ENCODE assay signal across 1 cellular context in the genomic region with DNA sequence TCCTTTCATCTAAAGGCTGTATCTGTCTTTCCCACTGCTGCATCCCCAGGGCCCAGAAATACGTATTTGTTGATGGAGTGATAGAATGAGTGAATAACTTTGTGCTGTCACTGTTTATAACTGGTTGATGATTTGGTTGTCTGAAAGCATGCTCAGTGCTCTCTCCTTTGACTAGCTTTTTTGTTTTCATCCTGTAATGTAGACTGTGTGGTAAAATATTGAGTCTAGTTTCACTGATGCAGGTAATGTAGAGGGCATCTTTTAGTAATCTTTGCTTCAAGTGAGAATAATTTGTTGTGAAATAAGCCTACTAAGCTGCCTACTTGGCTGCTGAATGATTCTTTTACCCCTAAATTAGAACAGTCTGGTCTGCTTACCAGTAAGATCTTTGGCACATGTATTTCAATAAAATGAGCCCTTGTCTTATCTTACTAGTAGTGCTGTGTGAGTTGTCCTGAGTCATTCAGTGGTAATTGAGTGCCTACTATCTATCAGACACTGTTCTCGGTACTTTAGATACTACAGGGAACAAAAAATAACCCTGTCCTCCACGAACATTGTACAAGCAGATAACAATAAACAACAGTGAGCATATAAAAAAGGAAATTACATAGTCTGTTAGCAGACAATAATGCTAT.
A peak's percentile ranks its signal among the peaks of the same experiment; 100 is the strongest.
TF ChIP-seq lines count a peak whose summit lies in the region.

No MANE protein-coding gene starts in this region.

TF ChIP-seq in K562, 482 proteins besides CTCF, POLR2A, EP300 and RAD21 (continued from another document):
- peak; percentile 19 for TF ChIP-seq HMGN3 (IDR thresholded peaks at IDR 0.05; ENCODE audit: borderline replicate concordance, extremely low read depth, insufficient read length, low read depth, low read length)
- TF ChIP-seq XRCC4 (IDR thresholded peaks at IDR 0.05; ENCODE audit: extremely low read depth, insufficient read depth, insufficient read length): no peak
- peak; percentile 67 for TF ChIP-seq HDAC3 (IDR thresholded peaks at IDR 0.05; ENCODE audit: borderline replicate concordance, partially characterized antibody)
- no peak for TF ChIP-seq CGGBP1 (CRISPR knock-in tag; IDR thresholded peaks at IDR 0.05)
- TF ChIP-seq ILF3 (IDR thresholded peaks at IDR 0.05; ENCODE audit: borderline replicate concordance): no peak
- TF ChIP-seq CXXC5 (CRISPR knock-in tag; IDR thresholded peaks at IDR 0.05): 0 out of 2 replicates have a peak, but pooled peaks have one; percentile 38
- TF ChIP-seq POLR2AphosphoS5 (IDR thresholded peaks at IDR 0.05; ENCODE audit: control insufficient read depth, insufficient read depth, low read depth, low read length): peak; percentile 80; the same call in 1 of the 2 replicates
- peak; percentile 77 for TF ChIP-seq NFIC (IDR thresholded peaks at IDR 0.05)
- peak in 1 of 2 experiments; percentile 25; a peak in 1 of 4 replicates for TF ChIP-seq ETV6 (IDR thresholded peaks at IDR 0.05; ENCODE audit: borderline replicate concordance in 1 of 2, low read depth in 2 of 2, low read length in 1 of 2)
- no peak for TF ChIP-seq ETV6 (CRISPR knock-in tag; IDR thresholded peaks at IDR 0.05; ENCODE audit: borderline replicate concordance)
- TF ChIP-seq, protein P1, sequence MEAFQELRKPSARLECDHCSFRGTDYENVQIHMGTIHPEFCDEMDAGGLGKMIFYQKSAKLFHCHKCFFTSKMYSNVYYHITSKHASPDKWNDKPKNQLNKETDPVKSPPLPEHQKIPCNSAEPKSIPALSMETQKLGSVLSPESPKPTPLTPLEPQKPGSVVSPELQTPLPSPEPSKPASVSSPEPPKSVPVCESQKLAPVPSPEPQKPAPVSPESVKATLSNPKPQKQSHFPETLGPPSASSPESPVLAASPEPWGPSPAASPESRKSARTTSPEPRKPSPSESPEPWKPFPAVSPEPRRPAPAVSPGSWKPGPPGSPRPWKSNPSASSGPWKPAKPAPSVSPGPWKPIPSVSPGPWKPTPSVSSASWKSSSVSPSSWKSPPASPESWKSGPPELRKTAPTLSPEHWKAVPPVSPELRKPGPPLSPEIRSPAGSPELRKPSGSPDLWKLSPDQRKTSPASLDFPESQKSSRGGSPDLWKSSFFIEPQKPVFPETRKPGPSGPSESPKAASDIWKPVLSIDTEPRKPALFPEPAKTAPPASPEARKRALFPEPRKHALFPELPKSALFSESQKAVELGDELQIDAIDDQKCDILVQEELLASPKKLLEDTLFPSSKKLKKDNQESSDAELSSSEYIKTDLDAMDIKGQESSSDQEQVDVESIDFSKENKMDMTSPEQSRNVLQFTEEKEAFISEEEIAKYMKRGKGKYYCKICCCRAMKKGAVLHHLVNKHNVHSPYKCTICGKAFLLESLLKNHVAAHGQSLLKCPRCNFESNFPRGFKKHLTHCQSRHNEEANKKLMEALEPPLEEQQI (IDR thresholded peaks at IDR 0.05): peak; percentile 67
- TF ChIP-seq ARID3A (IDR thresholded peaks at IDR 0.05; ENCODE audit: borderline replicate concordance, low read depth, low read length): peak; percentile 63; the same call in 1 of the 2 replicates
- no peak for TF ChIP-seq CREB1 (IDR thresholded peaks at IDR 0.05)
- TF ChIP-seq CREB1 (CRISPR knock-in tag; IDR thresholded peaks at IDR 0.05): no peak
- peak; percentile 97 for TF ChIP-seq NFE2 (IDR thresholded peaks at IDR 0.05; ENCODE audit: low read depth)
- TF ChIP-seq, protein P2, sequence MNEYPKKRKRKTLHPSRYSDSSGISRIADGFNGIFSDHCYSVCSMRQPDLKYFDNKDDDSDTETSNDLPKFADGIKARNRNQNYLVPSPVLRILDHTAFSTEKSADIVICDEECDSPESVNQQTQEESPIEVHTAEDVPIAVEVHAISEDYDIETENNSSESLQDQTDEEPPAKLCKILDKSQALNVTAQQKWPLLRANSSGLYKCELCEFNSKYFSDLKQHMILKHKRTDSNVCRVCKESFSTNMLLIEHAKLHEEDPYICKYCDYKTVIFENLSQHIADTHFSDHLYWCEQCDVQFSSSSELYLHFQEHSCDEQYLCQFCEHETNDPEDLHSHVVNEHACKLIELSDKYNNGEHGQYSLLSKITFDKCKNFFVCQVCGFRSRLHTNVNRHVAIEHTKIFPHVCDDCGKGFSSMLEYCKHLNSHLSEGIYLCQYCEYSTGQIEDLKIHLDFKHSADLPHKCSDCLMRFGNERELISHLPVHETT (CRISPR knock-in tag; conservative IDR thresholded peaks at IDR 0.05 in 1 of 2, IDR thresholded peaks at IDR 0.05 in 1 of 2): 0 out of 4 replicates have a peak, but pooled peaks of 1 of the 2 experiments have one; percentile 42
- no peak for TF ChIP-seq ATF1 (CRISPR knock-in tag; IDR thresholded peaks at IDR 0.05)
- TF ChIP-seq ATF1 (tag; IDR thresholded peaks at IDR 0.05): peak; percentile 30; the same call in 1 of the 2 replicates
- peak; percentile 86 for TF ChIP-seq SMARCE1 (IDR thresholded peaks at IDR 0.05)
- TF ChIP-seq KHSRP (IDR thresholded peaks at IDR 0.05): no peak
- TF ChIP-seq L3MBTL2 (IDR thresholded peaks at IDR 0.05): 0 out of 2 replicates have a peak, but pooled peaks have one; percentile 13
- TF ChIP-seq MEF2D (tag; conservative IDR thresholded peaks at IDR 0.05; ENCODE audit: low read depth): 0 out of 2 replicates have a peak, but pooled peaks have one; percentile 35
- 0 out of 2 replicates have a peak, but pooled peaks have one; percentile 16 for TF ChIP-seq NCOA1 (IDR thresholded peaks at IDR 0.05; ENCODE audit: low read depth)
- peak; percentile 89 for TF ChIP-seq SMARCA4 (IDR thresholded peaks at IDR 0.05)
- peak; percentile 84 for TF ChIP-seq MAFF (IDR thresholded peaks at IDR 0.05; ENCODE audit: low read length)
- peak; percentile 75 for TF ChIP-seq CCNT2 (IDR thresholded peaks at IDR 0.05; ENCODE audit: borderline replicate concordance, extremely low read depth, insufficient read length, low read depth, low read length)
- TF ChIP-seq, protein P3, sequence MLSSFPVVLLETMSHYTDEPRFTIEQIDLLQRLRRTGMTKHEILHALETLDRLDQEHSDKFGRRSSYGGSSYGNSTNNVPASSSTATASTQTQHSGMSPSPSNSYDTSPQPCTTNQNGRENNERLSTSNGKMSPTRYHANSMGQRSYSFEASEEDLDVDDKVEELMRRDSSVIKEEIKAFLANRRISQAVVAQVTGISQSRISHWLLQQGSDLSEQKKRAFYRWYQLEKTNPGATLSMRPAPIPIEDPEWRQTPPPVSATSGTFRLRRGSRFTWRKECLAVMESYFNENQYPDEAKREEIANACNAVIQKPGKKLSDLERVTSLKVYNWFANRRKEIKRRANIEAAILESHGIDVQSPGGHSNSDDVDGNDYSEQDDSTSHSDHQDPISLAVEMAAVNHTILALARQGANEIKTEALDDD (IDR thresholded peaks at IDR 0.05): peak; percentile 95
- TF ChIP-seq RNF2 (IDR thresholded peaks at IDR 0.05): peak; percentile 39; the same call in 1 of the 2 replicates
- TF ChIP-seq SOX6 (IDR thresholded peaks at IDR 0.05): peak; percentile 95
- no peak for TF ChIP-seq ZNF699 (CRISPR knock-in tag; IDR thresholded peaks at IDR 0.05; ENCODE audit: insufficient replicate concordance)
- TF ChIP-seq ZNF395 (CRISPR knock-in tag; IDR thresholded peaks at IDR 0.05): peak; percentile 54; the same call in 1 of the 2 replicates
- TF ChIP-seq MYC (IDR thresholded peaks at IDR 0.05; ENCODE audit: low read depth, low read length): 0 out of 2 replicates have a peak, but pooled peaks have one; percentile 35
- no peak for TF ChIP-seq MYC (CRISPR knock-in tag; IDR thresholded peaks at IDR 0.05; ENCODE audit: borderline replicate concordance, low read depth)
- TF ChIP-seq SMARCC2 (IDR thresholded peaks at IDR 0.05; ENCODE audit: low read depth): peak; percentile 67; the same call in 1 of the 2 replicates
- TF ChIP-seq BHLHE40 (IDR thresholded peaks at IDR 0.05; ENCODE audit: low read length): peak; percentile 84
- TF ChIP-seq ATF7 (IDR thresholded peaks at IDR 0.05): peak; percentile 49; the same call in 1 of the 2 replicates
- TF ChIP-seq, protein P4, sequence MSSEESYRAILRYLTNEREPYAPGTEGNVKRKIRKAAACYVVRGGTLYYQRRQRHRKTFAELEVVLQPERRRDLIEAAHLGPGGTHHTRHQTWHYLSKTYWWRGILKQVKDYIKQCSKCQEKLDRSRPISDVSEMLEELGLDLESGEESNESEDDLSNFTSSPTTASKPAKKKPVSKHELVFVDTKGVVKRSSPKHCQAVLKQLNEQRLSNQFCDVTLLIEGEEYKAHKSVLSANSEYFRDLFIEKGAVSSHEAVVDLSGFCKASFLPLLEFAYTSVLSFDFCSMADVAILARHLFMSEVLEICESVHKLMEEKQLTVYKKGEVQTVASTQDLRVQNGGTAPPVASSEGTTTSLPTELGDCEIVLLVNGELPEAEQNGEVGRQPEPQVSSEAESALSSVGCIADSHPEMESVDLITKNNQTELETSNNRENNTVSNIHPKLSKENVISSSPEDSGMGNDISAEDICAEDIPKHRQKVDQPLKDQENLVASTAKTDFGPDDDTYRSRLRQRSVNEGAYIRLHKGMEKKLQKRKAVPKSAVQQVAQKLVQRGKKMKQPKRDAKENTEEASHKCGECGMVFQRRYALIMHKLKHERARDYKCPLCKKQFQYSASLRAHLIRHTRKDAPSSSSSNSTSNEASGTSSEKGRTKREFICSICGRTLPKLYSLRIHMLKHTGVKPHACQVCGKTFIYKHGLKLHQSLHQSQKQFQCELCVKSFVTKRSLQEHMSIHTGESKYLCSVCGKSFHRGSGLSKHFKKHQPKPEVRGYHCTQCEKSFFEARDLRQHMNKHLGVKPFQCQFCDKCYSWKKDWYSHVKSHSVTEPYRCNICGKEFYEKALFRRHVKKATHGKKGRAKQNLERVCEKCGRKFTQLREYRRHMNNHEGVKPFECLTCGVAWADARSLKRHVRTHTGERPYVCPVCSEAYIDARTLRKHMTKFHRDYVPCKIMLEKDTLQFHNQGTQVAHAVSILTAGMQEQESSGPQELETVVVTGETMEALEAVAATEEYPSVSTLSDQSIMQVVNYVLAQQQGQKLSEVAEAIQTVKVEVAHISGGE (CRISPR knock-in tag; IDR thresholded peaks at IDR 0.05): peak in 1 of 3 experiments; percentile 49; a peak in 1 of 6 replicates
